ENCODE assay signal across 21 cellular contexts in the genomic region with DNA sequence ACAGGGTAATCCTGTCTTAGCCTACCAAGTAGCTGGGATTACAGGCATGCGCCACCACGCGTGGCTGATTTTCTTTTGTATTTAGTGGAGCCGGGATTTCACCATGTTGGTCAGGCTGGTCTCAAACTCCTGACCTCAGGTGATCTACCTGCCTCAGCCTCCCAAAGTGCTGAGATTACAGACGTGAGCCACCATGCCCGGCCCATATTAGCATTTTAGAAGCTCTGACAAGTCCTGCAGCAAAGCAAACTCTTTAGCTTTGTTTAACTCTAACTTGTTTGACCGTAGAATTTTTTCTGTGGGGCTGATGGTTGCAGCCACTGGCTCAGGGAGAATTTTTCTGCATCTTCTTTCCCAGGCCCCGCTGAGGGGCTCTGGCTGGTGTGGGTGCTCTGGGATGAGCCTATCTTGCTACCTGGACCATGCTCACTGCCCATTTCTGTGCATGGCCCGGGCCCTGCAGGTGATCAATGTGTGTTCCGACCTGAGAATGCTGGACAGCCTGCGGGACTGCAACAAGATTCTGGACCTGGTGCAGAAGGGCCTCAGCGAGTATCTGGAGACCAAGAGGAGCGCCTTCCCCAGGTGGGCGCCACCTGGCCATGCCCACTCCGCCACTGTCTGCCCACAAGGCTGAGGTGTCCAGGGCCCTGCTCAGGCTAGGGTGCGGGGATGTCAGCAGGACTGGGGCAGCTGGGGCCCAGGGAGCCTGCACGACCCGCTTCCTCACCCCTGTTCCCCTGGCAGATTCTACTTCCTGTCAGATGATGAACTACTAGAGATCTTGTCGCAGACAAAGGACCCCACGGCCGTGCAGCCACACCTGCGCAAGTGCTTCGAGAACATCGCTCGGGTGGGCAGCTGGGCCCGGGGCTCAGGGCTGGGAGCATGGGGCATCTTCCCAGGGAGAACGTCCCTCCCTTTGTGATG. TPM values are rescaled to one million over a fixed set of nuclear protein-coding genes. Genes with fewer than 3 reads are reported as not detected.
DNase-seq lines count a peak whose midpoint lies in the region; ATAC-seq and TF ChIP-seq lines count a peak whose summit lies in the region.
"Had no signal": no experiment of that assay in that cellular context is flagged by ENCODE, and none has a peak within 500 bp of the region (broad histone marks: within the 10 kb centered on the region; RNA-seq: fewer than 3 reads in every experiment).

No MANE protein-coding gene starts in this region.

- H3K36me3 ChIP-seq in WERI-Rb-1 (no peaks in the 10 kb centered on the region), thymus (ENCODE audit: control insufficient read depth, insufficient read depth) (peaks cover 51% of the 10 kb centered on the region)
- H3K36me3 ChIP-seq: BE2C had no signal

- H3K27me3 ChIP-seq in WERI-Rb-1 (ENCODE audit: insufficient read depth, low read depth, severe bottlenecking) (no peaks in the 10 kb centered on the region), thymus (ENCODE audit: control insufficient read depth, insufficient read depth) (no peaks in the 10 kb centered on the region)
- H3K27me3 ChIP-seq: BE2C had no signal

- H3K27ac Mint-ChIP-seq in naive thymus-derived CD8-positive, alpha-beta T cell: peak overlapping the region in 9 of 10 donors; percentile 23 to 83 (median 76)

- H3K9me3 ChIP-seq in WERI-Rb-1 (ENCODE audit: severe bottlenecking) (no peaks in the 10 kb centered on the region), thymus (ENCODE audit: control insufficient read depth) (no peaks in the 10 kb centered on the region)
- H3K9me3 ChIP-seq: BE2C, Caco-2 had no signal

- ATAC-seq in left ventricle myocardium superior (no peak), GM21723 (IDR thresholded peaks at IDR 0.05; ENCODE audit: unreplicated experiment) (no peak)
- peak; percentile 43 to 58 for ATAC-seq in naive thymus-derived CD8-positive, alpha-beta T cell
- ATAC-seq: SK-N-SH treated with all-trans-retinoic acid at 6 μM for 48 hours had no signal

- H3K4me3 Mint-ChIP-seq in naive thymus-derived CD8-positive, alpha-beta T cell: peak overlapping the region in 3 of 10 donors; percentile 13 to 15 (median 14)
- H3K4me3 Mint-ChIP-seq: CD4-positive, CD25-positive, alpha-beta regulatory T cell had no signal

- peaks cover 12% of the 10 kb centered on the region for H3K4me1 ChIP-seq in thymus (ENCODE audit: control insufficient read depth, insufficient read depth, low read length)
- H3K4me1 ChIP-seq: BE2C, Caco-2 had no signal

- WGBS in thymus: 77% methylated on average over 27 of the region's 27 CpGs

- peaks cover 0 to 50% (median 10%) of the 10 kb centered on the region in 3 donors for H3K36me3 Mint-ChIP-seq in naive thymus-derived CD8-positive, alpha-beta T cell

- intact Hi-C loops in left ventricle myocardium superior (cut with micrococcal nuclease): no loop called here
- intact Hi-C loops in cardiac septum (cut with DNase I): no loop called here

- H3K4me3 ChIP-seq in WERI-Rb-1 (ENCODE audit: low read depth, low read length) (no peak overlapping the region), thymus (ENCODE audit: low read length) (no peak overlapping the region)

- TF ChIP-seq CTCF in WERI-Rb-1 (IDR thresholded peaks at IDR 0.05; ENCODE audit: low read depth, low read length) (no peak), GM20000 (IDR thresholded peaks at IDR 0.05; ENCODE audit: extremely low read depth, missing control alignments) (no peak)

- H3K4me1 Mint-ChIP-seq in naive thymus-derived CD8-positive, alpha-beta T cell: peaks cover 5 to 11% (median 8%) of the 10 kb centered on the region in 4 donors
- H3K4me1 Mint-ChIP-seq: CD4-positive, CD25-positive, alpha-beta regulatory T cell had no signal

- peak overlapping the region; percentile 24 for H3K27ac ChIP-seq in WERI-Rb-1
- peak overlapping the region; percentile 62 for H3K27ac ChIP-seq in thymus (ENCODE audit: low read depth)
- H3K27ac ChIP-seq: RWPE1 had no signal

- H3K9me3 Mint-ChIP-seq in naive thymus-derived CD8-positive, alpha-beta T cell: no peaks in the 10 kb centered on the region
- H3K9me3 Mint-ChIP-seq: CD4-positive, CD25-positive, alpha-beta regulatory T cell had no signal

- no peaks in the 10 kb centered on the region for H3K27me3 Mint-ChIP-seq in naive thymus-derived CD8-positive, alpha-beta T cell
- H3K27me3 Mint-ChIP-seq: CD4-positive, CD25-positive, alpha-beta regulatory T cell had no signal

- POLR2A ChIA-PET in naive thymus-derived CD8-positive, alpha-beta T cell (lab: Charles Lee): interaction anchor here (0.6 to 1.0 kb wide), 3 partner anchors 75 to 153 kb away, joined by 3 read pairs; no protein-coding TSS in a partner anchor

- DNase-seq in left ventricle myocardium superior (peak; percentile 18), cardiac septum (ENCODE audit: low spot score) (no peak), WERI-Rb-1 (peak; percentile 60), T-helper 9 cell (no peak), GM20000 (ENCODE audit: low spot score) (no peak)
- DNase-seq in naive thymus-derived CD8-positive, alpha-beta T cell: peak in 3 of 10 donors; percentile 1 to 53 (median 28)
- DNase-seq: BE2C; Caco-2; CD4-positive, CD25-positive, alpha-beta regulatory T cell; DMS 273 treated with DMSO at 0.1 percent for 48 hours; DMS79 treated with DMSO at 0.1 percent for 48 hours; MM.1S; NCI-H1048; NCI-H1436; NCI-H1930; NCI-H510A; NK-92 treated with Interleukin-12 subunit alpha and Interleukin-12 subunit beta, amount 100 ng/mL, for 24 hours had no signal

RNA-seq across cellular contexts. Expression of gene DNAH1, which starts 41.3 kb away (rescaled TPM):
- 2.3 TPM for total RNA-seq in left ventricle myocardium superior
- total RNA-seq in cardiac septum: 4.2 TPM
- 10 to 100 TPM; 39.4 to 41.4 TPM for total RNA-seq in naive thymus-derived CD8-positive, alpha-beta T cell
- 1 to 10 TPM in 2 of 3 donors, under 1 TPM in 1; 0.21 to 1.3 (median 1.1) TPM for polyA plus RNA-seq in naive thymus-derived CD8-positive, alpha-beta T cell
- polyA plus RNA-seq in thymus: 9.0 TPM

RNA-seq across cellular contexts. Expression of gene BAP1, which starts 52.4 kb away (rescaled TPM):
- 57.9 TPM for total RNA-seq in left ventricle myocardium superior
- total RNA-seq in cardiac septum: 53.0 TPM
- total RNA-seq in naive thymus-derived CD8-positive, alpha-beta T cell: 100 to 1,000 TPM; 105 to 106 TPM
- 10 to 100 TPM; 15.8 to 22.6 (median 16.9) TPM for polyA plus RNA-seq in naive thymus-derived CD8-positive, alpha-beta T cell
- polyA plus RNA-seq in thymus: 86.0 TPM

RNA-seq across cellular contexts. Expression of gene PHF7, which starts 53.0 kb away (rescaled TPM):
- total RNA-seq in left ventricle myocardium superior (13.1 TPM), cardiac septum (17.5 TPM)
- 10 to 100 TPM; 14.2 to 18.1 TPM for total RNA-seq in naive thymus-derived CD8-positive, alpha-beta T cell
- 1 to 10 TPM; 7.1 to 9.5 (median 7.7) TPM for polyA plus RNA-seq in naive thymus-derived CD8-positive, alpha-beta T cell
- polyA plus RNA-seq in thymus: 9.1 TPM

Comparison
In these comparisons a context has a peak if more than half of its experiments do, and no peak if none do; other contexts are left out.
1. DNase-seq: peak in left ventricle myocardium superior (single experiment) and WERI-Rb-1 (single experiment); none in cardiac septum (single experiment), T-helper 9 cell (single experiment) and GM20000 (single experiment).
2. ATAC-seq: peak in naive thymus-derived CD8-positive, alpha-beta T cell (2 of 2); none in left ventricle myocardium superior (single experiment) and GM21723 (single experiment).